1 cellular context compared by ENCODE assay signal in genomic region chr7:47916514-47916913, GRCh38. TPM values are rescaled to one million over a fixed set of nuclear protein-coding genes. Genes with fewer than 3 reads are reported as not detected.
"Had no signal": no experiment of that assay in that cellular context is flagged by ENCODE, and none has a peak within 500 bp of the region (broad histone marks: within the 10 kb centered on the region; RNA-seq: fewer than 3 reads in every experiment).

No MANE protein-coding gene starts in this region.

RNA-seq across cellular contexts. Expression of gene PKD1L1, which starts 31.8 kb away (rescaled TPM):
- total RNA-seq: epithelial cell of proximal tubule had no signal
